ENCODE assay signal across 25 cellular contexts in genomic region chr16:71852561-71852960, GRCh38. TPM values are rescaled to one million over a fixed set of nuclear protein-coding genes. Genes with fewer than 3 reads are reported as not detected.
DNase-seq lines count a peak whose midpoint lies in the region; ATAC-seq, FAIRE-seq and TF ChIP-seq lines count a peak whose summit lies in the region.
"Had no signal": no experiment of that assay in that cellular context is flagged by ENCODE, and none has a peak within 500 bp of the region (broad histone marks: within the 10 kb centered on the region; RNA-seq: fewer than 3 reads in every experiment).

No MANE protein-coding gene starts in this region.

- no peak overlapping the region for H3K4me3 ChIP-seq in HepG2 (replicated peaks in 1 of 3; ENCODE audit: insufficient read depth in 1 of 3, low read depth in 2 of 3, low read length in 3 of 3)
- no peak overlapping the region for H3K4me3 ChIP-seq in right lobe of liver
- H3K4me3 ChIP-seq in vagina: no peak overlapping the region
- H3K4me3 ChIP-seq: GM23248, heart left ventricle, mucosa of descending colon, neural progenitor cell, suprapubic skin had no signal

- POLR2A ChIA-PET in HepG2 (lab: Yijun Ruan, JAX): no interaction called here
- POLR2A ChIA-PET in activated CD4-positive, alpha-beta memory T cell treated with anti-CD3 and anti-CD28 coated beads for 36 hours (lab: Charles Lee): interaction anchor here (1.5 kb wide), 1 partner anchor 9 kb away, joined by 3 read pairs; no protein-coding TSS in a partner anchor

- no peaks in the 10 kb centered on the region for H3K9me3 Mint-ChIP-seq in central memory CD8-positive, alpha-beta T cell
- no peaks in the 10 kb centered on the region for H3K9me3 Mint-ChIP-seq in activated CD4-positive, alpha-beta memory T cell treated with anti-CD3 and anti-CD28 coated beads for 36 hours
- H3K9me3 Mint-ChIP-seq: activated CD4-positive, alpha-beta memory T cell treated with anti-CD3 and anti-CD28 coated beads, Interleukin-2, amount 10 ng/mL, durations not matched to agents 7 days and 5 days; activated naive CD8-positive, alpha-beta T cell treated with anti-CD3 and anti-CD28 coated beads for 36 hours; neural progenitor cell; WTC11 had no signal

- BruUV-seq in HepG2 (replicated peaks; lab: Mats Ljungman, UMichigan): no TSS peak

- peaks cover 31 to 43% of the 10 kb centered on the region in 2 experiments for H3K36me3 ChIP-seq in HepG2 (replicated peaks in 1 of 2; ENCODE audit: control insufficient read depth in 1 of 2, insufficient read depth in 2 of 2, low read length in 2 of 2)
- H3K36me3 ChIP-seq in right lobe of liver: peaks cover 0 to 36% (median 11%) of the 10 kb centered on the region in 4 donors
- H3K36me3 ChIP-seq in vagina: peaks cover 0 to 30% of the 10 kb centered on the region in 2 donors

- no peak for FAIRE-seq in HepG2 (lab: Jason Lieb, UNC)
- FAIRE-seq: urothelium cell line had no signal

- 100% methylated on average over 4 of the region's 4 CpGs for WGBS in HepG2 (ENCODE audit: low lambda C conversion rate)
- WGBS in right lobe of liver (ENCODE audit: insufficient coverage, low coverage, low lambda C conversion rate, missing lambda C conversion rate): 100% methylated on average over 4 of the region's 4 CpGs

- TF ChIP-seq EP300 in HepG2 (IDR thresholded peaks at IDR 0.05; ENCODE audit: low read depth in 2 of 2, low read length in 2 of 2): no peak
- no peak for TF ChIP-seq EP300 in HepG2 (CRISPR knock-in tag; IDR thresholded peaks at IDR 0.05; ENCODE audit: borderline replicate concordance)

- no peaks in the 10 kb centered on the region for H4K20me1 ChIP-seq in HepG2 (ENCODE audit: insufficient read depth, low read length)

- TF ChIP-seq RAD21 in HepG2 (CRISPR knock-in tag; IDR thresholded peaks at IDR 0.05): no peak

- peak overlapping the region; percentile 68 for H3K27ac Mint-ChIP-seq in central memory CD8-positive, alpha-beta T cell (ENCODE audit: low read depth)
- no peak overlapping the region for H3K27ac Mint-ChIP-seq in activated CD4-positive, alpha-beta memory T cell treated with anti-CD3 and anti-CD28 coated beads for 36 hours
- H3K27ac Mint-ChIP-seq: activated CD4-positive, alpha-beta memory T cell treated with anti-CD3 and anti-CD28 coated beads, Interleukin-2, amount 10 ng/mL, durations not matched to agents 7 days and 5 days; activated naive CD8-positive, alpha-beta T cell treated with anti-CD3 and anti-CD28 coated beads for 36 hours; neural progenitor cell; WTC11 had no signal

- TF ChIP-seq POLR2A in HepG2 (IDR thresholded peaks at IDR 0.05; ENCODE audit: insufficient read depth in 1 of 2, low read depth in 2 of 2, low read length in 2 of 2) (no peak; a peak in 1 of 4 replicates), right lobe of liver (IDR thresholded peaks at IDR 0.05) (no peak), vagina (IDR thresholded peaks at IDR 0.05) (no peak)

- intact Hi-C loops in HepG2 (cut with micrococcal nuclease; ENCODE audit: unreplicated experiment): no loop called here
- intact Hi-C loops in right lobe of liver (cut with DNase I): no loop called here
- intact Hi-C loops in vagina (cut with DNase I): no loop called here
- intact Hi-C loops in activated CD4-positive, alpha-beta memory T cell treated with anti-CD3 and anti-CD28 coated beads for 36 hours (cut with micrococcal nuclease): no loop called here

- TF ChIP-seq CTCF in HepG2 (CRISPR knock-in tag; IDR thresholded peaks at IDR 0.05) (no peak), right lobe of liver (IDR thresholded peaks at IDR 0.05) (no peak), vagina (IDR thresholded peaks at IDR 0.05) (no peak)

- H3K27ac ChIP-seq in HepG2 (ENCODE audit: extremely low read length, insufficient read depth, low read length) (no peak overlapping the region), right lobe of liver (no peak overlapping the region), vagina (peak overlapping the region; percentile 46)
- H3K27ac ChIP-seq: epithelial cell of prostate, GM23248, heart left ventricle, neural progenitor cell, RWPE1, suprapubic skin had no signal

- in situ Hi-C loops in HepG2 (cut with HindIII; ENCODE audit: extremely low pct_ligation_motif_present, low pct_unique_long_range_greater_than_20kb): no loop called here

- peaks cover 5% of the 10 kb centered on the region for H3K79me2 ChIP-seq in HepG2 (ENCODE audit: insufficient read depth, low read length)

- ATAC-seq in HepG2 (no peak), right lobe of liver (no peak)
- ATAC-seq in central memory CD8-positive, alpha-beta T cell (replicated peaks; ENCODE audit: extremely low read depth, poor library complexity, severe bottlenecking): no peak
- ATAC-seq: heart left ventricle, SK-N-SH treated with all-trans-retinoic acid at 6 μM for 48 hours, WTC11 had no signal

- no peak overlapping the region for H3K4me3 Mint-ChIP-seq in central memory CD8-positive, alpha-beta T cell
- no peak overlapping the region for H3K4me3 Mint-ChIP-seq in activated CD4-positive, alpha-beta memory T cell treated with anti-CD3 and anti-CD28 coated beads for 36 hours
- H3K4me3 Mint-ChIP-seq: activated CD4-positive, alpha-beta memory T cell treated with anti-CD3 and anti-CD28 coated beads, Interleukin-2, amount 10 ng/mL, durations not matched to agents 7 days and 5 days; activated naive CD8-positive, alpha-beta T cell treated with anti-CD3 and anti-CD28 coated beads for 36 hours; neural progenitor cell; WTC11 had no signal

- peaks cover 44% of the 10 kb centered on the region for H3K36me3 Mint-ChIP-seq in central memory CD8-positive, alpha-beta T cell (ENCODE audit: insufficient read depth)
- H3K36me3 Mint-ChIP-seq in activated CD4-positive, alpha-beta memory T cell treated with anti-CD3 and anti-CD28 coated beads for 36 hours: peaks cover 40% of the 10 kb centered on the region

- DNase-seq in HepG2 (ENCODE audit: low spot score) (no peak), right lobe of liver (no peak), vagina (ENCODE audit: extremely low spot score in 2 of 2) (no peak), SHP77 (lab: John Stamatoyannopoulos, UW) (no peak)
- DNase-seq in central memory CD8-positive, alpha-beta T cell (ENCODE audit: low spot score in 2 of 2): no peak
- DNase-seq in activated CD4-positive, alpha-beta memory T cell treated with anti-CD3 and anti-CD28 coated beads for 36 hours: no peak
- DNase-seq: activated CD4-positive, alpha-beta memory T cell treated with anti-CD3 and anti-CD28 coated beads, Interleukin-2, amount 10 ng/mL, durations not matched to agents 7 days and 5 days; activated naive CD8-positive, alpha-beta T cell treated with anti-CD3 and anti-CD28 coated beads for 36 hours; activated T-cell treated with anti-CD3 and anti-CD28 coated beads, Interleukin-2, amount 50 U/mL, for 1 hour; cerebellar nuclear complex; GM23248; heart left ventricle; KG1; left ventricle myocardium superior; mucosa of descending colon; NCI-H1048; NCI-H187; NCI-H526 treated with DMSO at 0.1 percent for 48 hours had no signal

- no peaks in the 10 kb centered on the region for H3K27me3 Mint-ChIP-seq in central memory CD8-positive, alpha-beta T cell
- no peaks in the 10 kb centered on the region for H3K27me3 Mint-ChIP-seq in activated CD4-positive, alpha-beta memory T cell treated with anti-CD3 and anti-CD28 coated beads for 36 hours
- H3K27me3 Mint-ChIP-seq: activated CD4-positive, alpha-beta memory T cell treated with anti-CD3 and anti-CD28 coated beads, Interleukin-2, amount 10 ng/mL, durations not matched to agents 7 days and 5 days; activated naive CD8-positive, alpha-beta T cell treated with anti-CD3 and anti-CD28 coated beads for 36 hours had no signal

- H3K27me3 ChIP-seq in HepG2 (ENCODE audit: control insufficient read depth in 1 of 2, insufficient read depth in 2 of 2, low read length in 2 of 2) (no peaks in the 10 kb centered on the region), right lobe of liver (no peaks in the 10 kb centered on the region), vagina (no peaks in the 10 kb centered on the region)
- H3K27me3 ChIP-seq: heart left ventricle, neural progenitor cell, suprapubic skin had no signal

- H2AFZ ChIP-seq in HepG2 (ENCODE audit: low read length): no peak overlapping the region
- H2AFZ ChIP-seq: GM23248, neural progenitor cell had no signal

- peaks cover 79% of the 10 kb centered on the region for H3K4me1 Mint-ChIP-seq in central memory CD8-positive, alpha-beta T cell
- peaks cover 58% of the 10 kb centered on the region for H3K4me1 Mint-ChIP-seq in activated CD4-positive, alpha-beta memory T cell treated with anti-CD3 and anti-CD28 coated beads for 36 hours (ENCODE audit: low read depth)
- H3K4me1 Mint-ChIP-seq: WTC11 had no signal

- H3K4me1 ChIP-seq in HepG2 (ENCODE audit: insufficient read depth, low read length): peaks cover 20% of the 10 kb centered on the region
- peaks cover 0 to 1% (median 0%) of the 10 kb centered on the region in 4 donors for H3K4me1 ChIP-seq in right lobe of liver
- peaks cover 6% of the 10 kb centered on the region for H3K4me1 ChIP-seq in vagina
- H3K4me1 ChIP-seq: neural progenitor cell had no signal

- CTCF ChIA-PET in HepG2 (lab: Yijun Ruan, JAX; ENCODE audit: low intra/inter-chr PET ratio, low total read pairs): no interaction called here
- CTCF ChIA-PET in activated CD4-positive, alpha-beta memory T cell treated with anti-CD3 and anti-CD28 coated beads for 36 hours (lab: Charles Lee): interaction anchor here (1.5 kb wide), 1 partner anchor 30 kb away, joined by 4 read pairs; no protein-coding TSS in a partner anchor

- H3K9ac ChIP-seq in HepG2 (ENCODE audit: insufficient read depth, low read depth, low read length): no peak overlapping the region
- H3K9ac ChIP-seq: GM23248, neural progenitor cell had no signal

- H3K9me3 ChIP-seq in HepG2 (ENCODE audit: low read length) (no peaks in the 10 kb centered on the region), right lobe of liver (no peaks in the 10 kb centered on the region), vagina (no peaks in the 10 kb centered on the region)
- H3K9me3 ChIP-seq: heart left ventricle, mucosa of descending colon, suprapubic skin had no signal

- H3K4me2 ChIP-seq in HepG2 (ENCODE audit: low read depth, low read length): no peak overlapping the region
- H3K4me2 ChIP-seq: neural progenitor cell had no signal

RNA-seq across cellular contexts. Expression of gene ATXN1L, which starts 6.8 kb away (rescaled TPM):
- total RNA-seq in HepG2 (2016; rRNA removed; fragmentation: Illumina TruSeq; extraction: Trizol): 22.4 and 23.6 TPM in 2 replicates
- 3.6 and 5.9 TPM in 2 replicates for total RNA-seq in HepG2 (2016; cell fraction: cytosol; rRNA removed; fragmentation: Illumina TruSeq; extraction: Trizol; ENCODE audit: low read depth)
- 20.9 and 21.7 TPM in 2 replicates for total RNA-seq in HepG2 (2016; cell fraction: insoluble cytoplasmic fraction; rRNA removed; fragmentation: Illumina TruSeq; extraction: Trizol)
- 10.7 and 13.4 TPM in 2 replicates for total RNA-seq in HepG2 (2016; cell fraction: membrane; rRNA removed; fragmentation: Illumina TruSeq; extraction: Trizol)
- total RNA-seq in HepG2 (2016; cell fraction: nucleus; rRNA removed; fragmentation: Illumina TruSeq; extraction: Trizol): 21.5 and 23.5 TPM in 2 replicates
- 19.6 and 20.0 TPM in 2 replicates for polyA plus RNA-seq in HepG2 (2011; rRNA removed)
- 13.1 and 13.9 TPM in 2 replicates for polyA plus RNA-seq in HepG2 (2011; cell fraction: cytosol; rRNA removed)
- 33.8 and 34.8 TPM in 2 replicates for polyA plus RNA-seq in HepG2 (2011; cell fraction: nucleus; rRNA removed)
- 16.8 and 18.1 TPM in 2 replicates for polyA plus RNA-seq in HepG2 (2012)
- 1.9 and 3.5 TPM in 2 replicates for polyA plus RNA-seq in HepG2 (2016; cell fraction: cytosol; fragmentation: Illumina TruSeq; extraction: Trizol; ENCODE audit: low read depth)
- polyA plus RNA-seq in HepG2 (2016; cell fraction: insoluble cytoplasmic fraction; fragmentation: Illumina TruSeq; extraction: Trizol; ENCODE audit: low read depth): 14.9 and 15.2 TPM in 2 replicates
- polyA plus RNA-seq in HepG2 (2016; cell fraction: membrane; fragmentation: Illumina TruSeq; extraction: Trizol; ENCODE audit: low read depth): 5.2 and 5.3 TPM in 2 replicates
- polyA plus RNA-seq in HepG2 (2016; cell fraction: nucleus; fragmentation: Illumina TruSeq; extraction: Trizol; ENCODE audit: insufficient read depth, low read depth): 25.4 and 26.1 TPM in 2 replicates
- 27.5 and 35.3 TPM in 2 replicates for polyA minus RNA-seq in HepG2 (2011; rRNA and poly(A)+ RNA removed; ENCODE audit: low replicate concordance)
- polyA minus RNA-seq in HepG2 (2011; cell fraction: cytosol; rRNA and poly(A)+ RNA removed): 11.6 and 12.9 TPM in 2 replicates
- 26.9 and 31.0 TPM in 2 replicates for polyA minus RNA-seq in HepG2 (2011; cell fraction: nucleus; rRNA and poly(A)+ RNA removed)
- total RNA-seq in right lobe of liver: 10 to 100 TPM in 3 of 6 experiments, 1 to 10 TPM in 3; 9.2 to 11.9 (median 10.3) TPM
- total RNA-seq in vagina: 15.0 TPM
- total RNA-seq in activated CD4-positive, alpha-beta memory T cell treated with anti-CD3 and anti-CD28 coated beads for 36 hours: 10 to 100 TPM; 14.6 to 15.1 TPM

RNA-seq across cellular contexts. Expression of gene ZNF821, which starts 31.4 kb away (rescaled TPM):
- total RNA-seq in HepG2 (2016; rRNA removed; fragmentation: Illumina TruSeq; extraction: Trizol) (6.0 and 7.0 TPM in 2 replicates), right lobe of liver (1 to 10 TPM; 1.3 to 3.8 (median 1.7) TPM), vagina (8.8 TPM)
- 4.9 and 5.9 TPM in 2 replicates for total RNA-seq in HepG2 (2016; cell fraction: cytosol; rRNA removed; fragmentation: Illumina TruSeq; extraction: Trizol; ENCODE audit: low read depth)
- total RNA-seq in HepG2 (2016; cell fraction: insoluble cytoplasmic fraction; rRNA removed; fragmentation: Illumina TruSeq; extraction: Trizol): 6.5 and 7.8 TPM in 2 replicates
- 9.7 and 9.9 TPM in 2 replicates for total RNA-seq in HepG2 (2016; cell fraction: membrane; rRNA removed; fragmentation: Illumina TruSeq; extraction: Trizol)
- 5.0 and 7.0 TPM in 2 replicates for total RNA-seq in HepG2 (2016; cell fraction: nucleus; rRNA removed; fragmentation: Illumina TruSeq; extraction: Trizol)
- 8.2 and 9.1 TPM in 2 replicates for polyA plus RNA-seq in HepG2 (2011; rRNA removed)
- polyA plus RNA-seq in HepG2 (2011; cell fraction: cytosol; rRNA removed): 7.8 and 7.9 TPM in 2 replicates
- polyA plus RNA-seq in HepG2 (2011; cell fraction: nucleus; rRNA removed): 13.1 and 13.6 TPM in 2 replicates
- polyA plus RNA-seq in HepG2 (2012): 4.8 and 7.2 TPM in 2 replicates
- polyA plus RNA-seq in HepG2 (2016; cell fraction: cytosol; fragmentation: Illumina TruSeq; extraction: Trizol; ENCODE audit: low read depth): 3.0 and 3.2 TPM in 2 replicates
- polyA plus RNA-seq in HepG2 (2016; cell fraction: insoluble cytoplasmic fraction; fragmentation: Illumina TruSeq; extraction: Trizol; ENCODE audit: low read depth): 5.8 and 7.3 TPM in 2 replicates
- polyA plus RNA-seq in HepG2 (2016; cell fraction: membrane; fragmentation: Illumina TruSeq; extraction: Trizol; ENCODE audit: low read depth): 4.2 and 6.2 TPM in 2 replicates
- 7.5 and 8.7 TPM in 2 replicates for polyA plus RNA-seq in HepG2 (2016; cell fraction: nucleus; fragmentation: Illumina TruSeq; extraction: Trizol; ENCODE audit: insufficient read depth, low read depth)
- polyA minus RNA-seq in HepG2 (2011; rRNA and poly(A)+ RNA removed; ENCODE audit: low replicate concordance): 4.7 and 11.8 TPM in 2 replicates
- polyA minus RNA-seq in HepG2 (2011; cell fraction: cytosol; rRNA and poly(A)+ RNA removed): 5.3 and 5.9 TPM in 2 replicates
- 9.3 and 11.5 TPM in 2 replicates for polyA minus RNA-seq in HepG2 (2011; cell fraction: nucleus; rRNA and poly(A)+ RNA removed)
- total RNA-seq in activated CD4-positive, alpha-beta memory T cell treated with anti-CD3 and anti-CD28 coated beads for 36 hours: 1 to 10 TPM; 6.8 to 7.3 TPM

RNA-seq across cellular contexts. Expression of gene IST1, which starts 42.8 kb away (rescaled TPM):
- total RNA-seq in HepG2 (2016; rRNA removed; fragmentation: Illumina TruSeq; extraction: Trizol) (346 and 497 TPM in 2 replicates), right lobe of liver (10 to 100 TPM; 44.7 to 73.4 (median 65.5) TPM), vagina (159 TPM)
- total RNA-seq in HepG2 (2016; cell fraction: cytosol; rRNA removed; fragmentation: Illumina TruSeq; extraction: Trizol; ENCODE audit: low read depth): 49.2 and 50.3 TPM in 2 replicates
- 344 and 478 TPM in 2 replicates for total RNA-seq in HepG2 (2016; cell fraction: insoluble cytoplasmic fraction; rRNA removed; fragmentation: Illumina TruSeq; extraction: Trizol)
- total RNA-seq in HepG2 (2016; cell fraction: membrane; rRNA removed; fragmentation: Illumina TruSeq; extraction: Trizol): 98.2 and 110 TPM in 2 replicates
- total RNA-seq in HepG2 (2016; cell fraction: nucleus; rRNA removed; fragmentation: Illumina TruSeq; extraction: Trizol): 217 and 218 TPM in 2 replicates
- polyA plus RNA-seq in HepG2 (2011; rRNA removed): 402 and 415 TPM in 2 replicates
- 246 and 321 TPM in 2 replicates for polyA plus RNA-seq in HepG2 (2011; cell fraction: cytosol; rRNA removed)
- polyA plus RNA-seq in HepG2 (2011; cell fraction: nucleus; rRNA removed): 386 and 449 TPM in 2 replicates
- 250 and 252 TPM in 2 replicates for polyA plus RNA-seq in HepG2 (2012)
- polyA plus RNA-seq in HepG2 (2016; cell fraction: cytosol; fragmentation: Illumina TruSeq; extraction: Trizol; ENCODE audit: low read depth): 15.5 and 16.2 TPM in 2 replicates
- polyA plus RNA-seq in HepG2 (2016; cell fraction: insoluble cytoplasmic fraction; fragmentation: Illumina TruSeq; extraction: Trizol; ENCODE audit: low read depth): 427 and 428 TPM in 2 replicates
- polyA plus RNA-seq in HepG2 (2016; cell fraction: membrane; fragmentation: Illumina TruSeq; extraction: Trizol; ENCODE audit: low read depth): 40.8 and 43.5 TPM in 2 replicates
- polyA plus RNA-seq in HepG2 (2016; cell fraction: nucleus; fragmentation: Illumina TruSeq; extraction: Trizol; ENCODE audit: insufficient read depth, low read depth): 440 and 473 TPM in 2 replicates
- 132 and 270 TPM in 2 replicates for polyA minus RNA-seq in HepG2 (2011; rRNA and poly(A)+ RNA removed; ENCODE audit: low replicate concordance)
- polyA minus RNA-seq in HepG2 (2011; cell fraction: cytosol; rRNA and poly(A)+ RNA removed): 125 and 139 TPM in 2 replicates
- 242 and 297 TPM in 2 replicates for polyA minus RNA-seq in HepG2 (2011; cell fraction: nucleus; rRNA and poly(A)+ RNA removed)
- total RNA-seq in activated CD4-positive, alpha-beta memory T cell treated with anti-CD3 and anti-CD28 coated beads for 36 hours: 100 to 1,000 TPM; 191 to 192 TPM

RNA-seq across cellular contexts. Expression of gene AP1G1, which starts 43.9 kb away (rescaled TPM):
- total RNA-seq in HepG2 (2016; rRNA removed; fragmentation: Illumina TruSeq; extraction: Trizol): 66.2 and 87.1 TPM in 2 replicates
- 7.1 TPM in 2 replicates for total RNA-seq in HepG2 (2016; cell fraction: cytosol; rRNA removed; fragmentation: Illumina TruSeq; extraction: Trizol; ENCODE audit: low read depth)
- 66.4 and 87.7 TPM in 2 replicates for total RNA-seq in HepG2 (2016; cell fraction: insoluble cytoplasmic fraction; rRNA removed; fragmentation: Illumina TruSeq; extraction: Trizol)
- 21.0 and 22.8 TPM in 2 replicates for total RNA-seq in HepG2 (2016; cell fraction: membrane; rRNA removed; fragmentation: Illumina TruSeq; extraction: Trizol)
- 90.7 and 111 TPM in 2 replicates for total RNA-seq in HepG2 (2016; cell fraction: nucleus; rRNA removed; fragmentation: Illumina TruSeq; extraction: Trizol)
- 58.8 and 62.2 TPM in 2 replicates for polyA plus RNA-seq in HepG2 (2011; rRNA removed)
- 40.7 and 56.1 TPM in 2 replicates for polyA plus RNA-seq in HepG2 (2011; cell fraction: cytosol; rRNA removed)
- 69.2 and 80.7 TPM in 2 replicates for polyA plus RNA-seq in HepG2 (2011; cell fraction: nucleus; rRNA removed)
- 41.7 and 51.2 TPM in 2 replicates for polyA plus RNA-seq in HepG2 (2012)
- polyA plus RNA-seq in HepG2 (2016; cell fraction: cytosol; fragmentation: Illumina TruSeq; extraction: Trizol; ENCODE audit: low read depth): 2.4 and 3.2 TPM in 2 replicates
- 61.2 and 67.4 TPM in 2 replicates for polyA plus RNA-seq in HepG2 (2016; cell fraction: insoluble cytoplasmic fraction; fragmentation: Illumina TruSeq; extraction: Trizol; ENCODE audit: low read depth)
- polyA plus RNA-seq in HepG2 (2016; cell fraction: membrane; fragmentation: Illumina TruSeq; extraction: Trizol; ENCODE audit: low read depth): 9.9 and 10.4 TPM in 2 replicates
- polyA plus RNA-seq in HepG2 (2016; cell fraction: nucleus; fragmentation: Illumina TruSeq; extraction: Trizol; ENCODE audit: insufficient read depth, low read depth): 71.7 and 84.0 TPM in 2 replicates
- polyA minus RNA-seq in HepG2 (2011; rRNA and poly(A)+ RNA removed; ENCODE audit: low replicate concordance): 149 and 155 TPM in 2 replicates
- 71.5 and 78.8 TPM in 2 replicates for polyA minus RNA-seq in HepG2 (2011; cell fraction: cytosol; rRNA and poly(A)+ RNA removed)
- 197 and 211 TPM in 2 replicates for polyA minus RNA-seq in HepG2 (2011; cell fraction: nucleus; rRNA and poly(A)+ RNA removed)
- total RNA-seq in right lobe of liver: 10 to 100 TPM; 47.8 to 54.1 (median 52.5) TPM
- total RNA-seq in vagina: 116 TPM
- 10 to 100 TPM; 65.9 to 66.9 TPM for total RNA-seq in activated CD4-positive, alpha-beta memory T cell treated with anti-CD3 and anti-CD28 coated beads for 36 hours
